Comparison of ENCODE assay signal across 9 cellular contexts in the genomic region with DNA sequence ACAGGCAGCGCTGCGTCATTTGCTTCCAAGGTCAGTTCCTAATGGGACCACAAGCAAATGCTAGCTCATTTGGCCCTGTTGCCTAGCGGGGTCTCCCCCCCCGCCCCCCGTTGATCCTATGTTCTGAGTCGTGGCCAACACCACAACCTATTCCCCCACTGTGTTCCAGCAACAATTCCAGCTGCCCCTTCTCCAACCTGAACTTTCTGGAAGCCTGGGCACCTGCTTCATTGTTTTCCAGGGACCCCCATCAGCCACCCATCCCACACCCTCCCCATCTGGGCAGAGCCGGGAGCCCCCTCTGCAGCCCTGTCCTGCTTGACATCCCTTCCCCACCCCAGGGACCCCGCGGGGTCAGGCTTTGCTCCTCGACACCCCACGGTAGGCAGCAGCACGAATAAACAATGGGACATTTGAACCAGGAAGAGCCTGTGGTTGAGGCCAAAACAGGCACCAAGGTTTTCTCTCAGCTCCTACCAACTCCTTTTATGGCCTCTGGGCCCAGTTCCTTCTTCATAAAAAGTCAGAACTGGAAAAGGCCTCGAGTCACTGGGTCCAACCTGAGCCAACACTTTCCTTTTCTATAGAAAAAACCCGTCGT. TPM values are rescaled to one million over a fixed set of nuclear protein-coding genes. Genes with fewer than 3 reads are reported as not detected.
A peak's percentile ranks its signal among the peaks of the same experiment; 100 is the strongest.
DNase-seq lines count a peak whose midpoint lies in the region; ATAC-seq and TF ChIP-seq lines count a peak whose summit lies in the region.
"Had no signal": no experiment of that assay in that cellular context is flagged by ENCODE, and none has a peak within 500 bp of the region (broad histone marks: within the 10 kb centered on the region; RNA-seq: fewer than 3 reads in every experiment).

No MANE protein-coding gene starts in this region.

- H3K4me1 Mint-ChIP-seq in endothelial cell (ENCODE audit: unreplicated experiment): peaks cover 28% of the 10 kb centered on the region

- no peak overlapping the region for H3K4me2 ChIP-seq in neural cell (ENCODE audit: low read length)

- H3K9me2 ChIP-seq in neural cell (ENCODE audit: insufficient read depth, low read length): no peaks in the 10 kb centered on the region

- TF ChIP-seq CTCF in RWPE2 (IDR thresholded peaks at IDR 0.05; ENCODE audit: poor library complexity, severe bottlenecking) (no peak), endothelial cell (IDR thresholded peaks at IDR 0.05; ENCODE audit: unreplicated experiment) (no peak), neural cell (IDR thresholded peaks at IDR 0.05; ENCODE audit: poor library complexity, severe bottlenecking) (no peak)

- ATAC-seq in GM21526 (IDR thresholded peaks at IDR 0.05; ENCODE audit: low FRiP score, unreplicated experiment) (peak; percentile 1), RWPE2 (ENCODE audit: low read depth) (no peak)

- H3K27me3 ChIP-seq in RWPE2 (ENCODE audit: insufficient read depth, poor library complexity, severe bottlenecking) (no peaks in the 10 kb centered on the region), neural cell (ENCODE audit: insufficient read depth, low read depth, low read length) (no peaks in the 10 kb centered on the region)

- TF ChIP-seq RAD21 in neural cell (conservative IDR thresholded peaks at IDR 0.05): no peak

- H3K36me3 Mint-ChIP-seq in endothelial cell (ENCODE audit: low read depth, unreplicated experiment): no peaks in the 10 kb centered on the region

- H3K9ac ChIP-seq in neural cell (ENCODE audit: low read length): peak overlapping the region; percentile 64

- H2AFZ ChIP-seq in neural cell (ENCODE audit: low read depth, low read length): peak overlapping the region; percentile 27

- TF ChIP-seq EP300 in neural cell (conservative IDR thresholded peaks at IDR 0.05; ENCODE audit: poor library complexity, severe bottlenecking): no peak

- H3F3A ChIP-seq in neural cell (ENCODE audit: insufficient read depth, low read length, poor library complexity, severe bottlenecking): no peaks in the 10 kb centered on the region

- H3K9me3 ChIP-seq in RWPE2 (ENCODE audit: severe bottlenecking) (no peaks in the 10 kb centered on the region), neural cell (ENCODE audit: low read length) (no peaks in the 10 kb centered on the region)

- no peaks in the 10 kb centered on the region for H3K79me2 ChIP-seq in neural cell (replicated peaks; ENCODE audit: insufficient read depth, low read length)

- H3K27ac Mint-ChIP-seq in endothelial cell (ENCODE audit: unreplicated experiment): peak overlapping the region; percentile 96

- H3K4me1 ChIP-seq in RWPE2 (ENCODE audit: insufficient read depth, poor library complexity, severe bottlenecking): peaks cover 26% of the 10 kb centered on the region

- H3K27ac ChIP-seq in RWPE2 (ENCODE audit: poor library complexity, severe bottlenecking): peak overlapping the region; percentile 75
- H3K27ac ChIP-seq in neural cell (ENCODE audit: low read length): peak overlapping the region; percentile 60

- DNase-seq in CD1c-positive myeloid dendritic cell (ENCODE audit: extremely low spot score) (peak; percentile 86), RWPE2 (ENCODE audit: low spot score) (no peak), endothelial cell (ENCODE audit: low spot score) (no peak), NCI-H128 (lab: John Stamatoyannopoulos, UW; ENCODE audit: unreplicated experiment) (no peak), HK-2 (ENCODE audit: unreplicated experiment) (no peak), GOT3 (lab: John Stamatoyannopoulos, UW) (no peak)

- peaks cover 11% of the 10 kb centered on the region for H3K27me3 Mint-ChIP-seq in endothelial cell (ENCODE audit: unreplicated experiment)

- peak overlapping the region; percentile 74 for H3K4me3 Mint-ChIP-seq in endothelial cell (ENCODE audit: unreplicated experiment)

- H3K36me3 ChIP-seq in RWPE2 (ENCODE audit: low read depth): no peaks in the 10 kb centered on the region
- no peaks in the 10 kb centered on the region for H3K36me3 ChIP-seq in neural cell (ENCODE audit: insufficient read depth, low read length)

- H3K9me3 Mint-ChIP-seq in endothelial cell (ENCODE audit: unreplicated experiment): no peaks in the 10 kb centered on the region

- H3K4me3 ChIP-seq in RWPE2 (ENCODE audit: severe bottlenecking): peak overlapping the region; percentile 33
- peak overlapping the region; percentile 61 for H3K4me3 ChIP-seq in neural cell (ENCODE audit: low read length)

- no peaks in the 10 kb centered on the region for H4K20me1 ChIP-seq in neural cell (ENCODE audit: insufficient read depth)

TF ChIP-seq in neural cell, 6 proteins besides CTCF, POLR2A, EP300 and RAD21:
- TF ChIP-seq SMC3 (conservative IDR thresholded peaks at IDR 0.05; ENCODE audit: poor library complexity) (no peak), MXI1 (conservative IDR thresholded peaks at IDR 0.05; ENCODE audit: poor library complexity, severe bottlenecking) (no peak), TAF1 (IDR thresholded peaks at IDR 0.05; ENCODE audit: low read depth) (no peak), POLR2AphosphoS5 (IDR thresholded peaks at IDR 0.05) (no peak), EZH2 (IDR thresholded peaks at IDR 0.05; ENCODE audit: borderline replicate concordance, insufficient read depth, low read length, poor library complexity, severe bottlenecking) (no peak)
- TF ChIP-seq, protein P1, sequence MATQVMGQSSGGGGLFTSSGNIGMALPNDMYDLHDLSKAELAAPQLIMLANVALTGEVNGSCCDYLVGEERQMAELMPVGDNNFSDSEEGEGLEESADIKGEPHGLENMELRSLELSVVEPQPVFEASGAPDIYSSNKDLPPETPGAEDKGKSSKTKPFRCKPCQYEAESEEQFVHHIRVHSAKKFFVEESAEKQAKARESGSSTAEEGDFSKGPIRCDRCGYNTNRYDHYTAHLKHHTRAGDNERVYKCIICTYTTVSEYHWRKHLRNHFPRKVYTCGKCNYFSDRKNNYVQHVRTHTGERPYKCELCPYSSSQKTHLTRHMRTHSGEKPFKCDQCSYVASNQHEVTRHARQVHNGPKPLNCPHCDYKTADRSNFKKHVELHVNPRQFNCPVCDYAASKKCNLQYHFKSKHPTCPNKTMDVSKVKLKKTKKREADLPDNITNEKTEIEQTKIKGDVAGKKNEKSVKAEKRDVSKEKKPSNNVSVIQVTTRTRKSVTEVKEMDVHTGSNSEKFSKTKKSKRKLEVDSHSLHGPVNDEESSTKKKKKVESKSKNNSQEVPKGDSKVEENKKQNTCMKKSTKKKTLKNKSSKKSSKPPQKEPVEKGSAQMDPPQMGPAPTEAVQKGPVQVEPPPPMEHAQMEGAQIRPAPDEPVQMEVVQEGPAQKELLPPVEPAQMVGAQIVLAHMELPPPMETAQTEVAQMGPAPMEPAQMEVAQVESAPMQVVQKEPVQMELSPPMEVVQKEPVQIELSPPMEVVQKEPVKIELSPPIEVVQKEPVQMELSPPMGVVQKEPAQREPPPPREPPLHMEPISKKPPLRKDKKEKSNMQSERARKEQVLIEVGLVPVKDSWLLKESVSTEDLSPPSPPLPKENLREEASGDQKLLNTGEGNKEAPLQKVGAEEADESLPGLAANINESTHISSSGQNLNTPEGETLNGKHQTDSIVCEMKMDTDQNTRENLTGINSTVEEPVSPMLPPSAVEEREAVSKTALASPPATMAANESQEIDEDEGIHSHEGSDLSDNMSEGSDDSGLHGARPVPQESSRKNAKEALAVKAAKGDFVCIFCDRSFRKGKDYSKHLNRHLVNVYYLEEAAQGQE (IDR thresholded peaks at IDR 0.05; ENCODE audit: borderline replicate concordance): no peak

RNA-seq across cellular contexts. Expression of a gene that starts 20.5 kb away (rescaled TPM):
- not detected for total RNA-seq in endothelial cell (ENCODE audit: unreplicated experiment)
- not detected in 2 replicates for polyA plus RNA-seq in neural cell
- polyA minus RNA-seq in neural cell: not detected in 2 replicates
- total RNA-seq: pulmonary artery endothelial cell had no signal
